Comparison of ENCODE assay signal across 18 cellular contexts in genomic region chr7:99740573-99741437, GRCh38. TPM values are rescaled to one million over a fixed set of nuclear protein-coding genes. Genes with fewer than 3 reads are reported as not detected.
A peak's percentile ranks its signal among the peaks of the same experiment; 100 is the strongest.
DNase-seq lines count a peak whose midpoint lies in the region; ATAC-seq and TF ChIP-seq lines count a peak whose summit lies in the region.
"Had no signal": no experiment of that assay in that cellular context is flagged by ENCODE, and none has a peak within 500 bp of the region (broad histone marks: within the 10 kb centered on the region; RNA-seq: fewer than 3 reads in every experiment).

No MANE protein-coding gene starts in this region.

- peaks cover 15% of the 10 kb centered on the region for H3K36me3 Mint-ChIP-seq in activated T-cell treated with anti-CD3 and anti-CD28 coated beads, Interleukin-2, amount 50 U/mL, for 24 hours (ENCODE audit: low read depth)

- in situ Hi-C loops in gastrocnemius medialis (cut with MboI; ENCODE audit: low sequenced_read_pairs in 4 of 4): no loop called here

- H3K4ac ChIP-seq in trophoblast cell (ENCODE audit: low read depth, low read length): no peak overlapping the region

- no peaks in the 10 kb centered on the region for H3K79me1 ChIP-seq in trophoblast cell (ENCODE audit: low read length)

- no peak overlapping the region for H2BK12ac ChIP-seq in trophoblast cell (ENCODE audit: low read length)

- H3K4me1 ChIP-seq in gastrocnemius medialis: peaks cover 24 to 30% of the 10 kb centered on the region in 2 donors
- peaks cover under 1 to 3% of the 10 kb centered on the region in 2 experiments for H3K4me1 ChIP-seq in trophoblast cell (ENCODE audit: control insufficient read depth in 1 of 2, insufficient read depth in 2 of 2, low read length in 2 of 2)
- H3K4me1 ChIP-seq: A549 had no signal

- H3K27me3 ChIP-seq in gastrocnemius medialis (no peaks in the 10 kb centered on the region), trophoblast cell (ENCODE audit: insufficient read depth, low read length) (no peaks in the 10 kb centered on the region)

- ATAC-seq in gastrocnemius medialis (peak; percentile 97 to 98), GM21360 (IDR thresholded peaks at IDR 0.05; ENCODE audit: unreplicated experiment) (no peak), HG02852 (IDR thresholded peaks at IDR 0.05; ENCODE audit: unreplicated experiment) (no peak)
- ATAC-seq: A549, PC-3, T-cell had no signal

- H3K27ac ChIP-seq in gastrocnemius medialis (peak overlapping the region; percentile 78 to 84 (median 80)), trophoblast cell (ENCODE audit: low read depth, low read length) (no peak overlapping the region)
- H3K27ac ChIP-seq: A549 had no signal

- H3K4me3 ChIP-seq in gastrocnemius medialis: no peak overlapping the region
- no peak overlapping the region for H3K4me3 ChIP-seq in trophoblast cell (ENCODE audit: low read depth, low read length)
- H3K4me3 ChIP-seq: A549 had no signal

- H2BK120ac ChIP-seq in trophoblast cell (ENCODE audit: insufficient read depth, low read length, poor library complexity): no peak overlapping the region

- no peak for DNase-seq in activated T-cell treated with anti-CD3 and anti-CD28 coated beads, Interleukin-2, amount 50 U/mL, for 24 hours
- no peak for DNase-seq in activated T-cell treated with anti-CD3 and anti-CD28 coated beads, Interleukin-2, amount 50 U/mL, for 1 hour
- peak; percentile 49 for DNase-seq in OCI-M1 (lab: John Stamatoyannopoulos, UW)
- peak; percentile 21 for DNase-seq in fibroblast of peridontal ligament (ENCODE audit: extremely low read depth)
- peak; percentile 67 to 79 for DNase-seq in gastrocnemius medialis
- no peak for DNase-seq in trophoblast cell
- DNase-seq: activated CD4-positive, alpha-beta T cell treated with anti-CD3 and anti-CD28 coated beads, Interleukin-2, amount 10 ng/mL, durations not matched to agents 24 days and 14 days; activated naive CD4-positive, alpha-beta T cell; DMS153; foreskin melanocyte; NCI-H345; PC-3; T-cell had no signal

- H3K9me3 Mint-ChIP-seq in activated T-cell treated with anti-CD3 and anti-CD28 coated beads, Interleukin-2, amount 50 U/mL, for 24 hours: peaks cover 11% of the 10 kb centered on the region
- H3K9me3 Mint-ChIP-seq: T-cell had no signal

- H2AFZ ChIP-seq in trophoblast cell (ENCODE audit: insufficient read depth, low read length, poor library complexity): no peak overlapping the region

- no peaks in the 10 kb centered on the region for H3K36me3 ChIP-seq in gastrocnemius medialis
- H3K36me3 ChIP-seq in trophoblast cell (ENCODE audit: control insufficient read depth in 1 of 2, insufficient read depth in 2 of 2, low read length in 2 of 2): peaks cover 0 to 2% of the 10 kb centered on the region in 2 experiments

- H4K12ac ChIP-seq in trophoblast cell (ENCODE audit: low read depth, low read length): no peak overlapping the region

- peaks cover 19% of the 10 kb centered on the region for H3K4me1 Mint-ChIP-seq in activated T-cell treated with anti-CD3 and anti-CD28 coated beads, Interleukin-2, amount 50 U/mL, for 24 hours (ENCODE audit: low read depth)

- H3K27ac Mint-ChIP-seq in activated T-cell treated with anti-CD3 and anti-CD28 coated beads, Interleukin-2, amount 50 U/mL, for 24 hours: peak overlapping the region; percentile 77
- H3K27ac Mint-ChIP-seq: T-cell had no signal

- H2AK5ac ChIP-seq in trophoblast cell (ENCODE audit: low read length): no peak overlapping the region

- intact Hi-C loops in gastrocnemius medialis (cut with DNase I; ENCODE audit: low total_unique reads): loop anchor here (1.0 to 2.0 kb wide), 2 partner anchors 22 to 48 kb away; no protein-coding TSS in a partner anchor

- TF ChIP-seq POLR2A in gastrocnemius medialis (IDR thresholded peaks at IDR 0.05): no peak

- no peak overlapping the region for H3K4me3 Mint-ChIP-seq in activated T-cell treated with anti-CD3 and anti-CD28 coated beads, Interleukin-2, amount 50 U/mL, for 24 hours
- H3K4me3 Mint-ChIP-seq: activated CD4-positive, alpha-beta T cell treated with anti-CD3 and anti-CD28 coated beads, Interleukin-2, amount 10 ng/mL, durations not matched to agents 24 days and 14 days; T-cell had no signal

- H4K8ac ChIP-seq in trophoblast cell (ENCODE audit: low read depth, low read length): no peak overlapping the region

- H3K9ac ChIP-seq in trophoblast cell (ENCODE audit: low read length): no peak overlapping the region

- no peaks in the 10 kb centered on the region for H3K79me2 ChIP-seq in trophoblast cell (ENCODE audit: control insufficient read depth, insufficient read depth, low read length, poor library complexity)

- no peak overlapping the region for H3K18ac ChIP-seq in trophoblast cell (ENCODE audit: low read length)

- TF ChIP-seq CTCF in gastrocnemius medialis (IDR thresholded peaks at IDR 0.05 in 4 of 5, conservative IDR thresholded peaks at IDR 0.05 in 1 of 5): no peak

- H3K14ac ChIP-seq in trophoblast cell (ENCODE audit: low read length): no peak overlapping the region

- H3K23ac ChIP-seq in trophoblast cell (ENCODE audit: low read length): no peak overlapping the region

- no peak overlapping the region for H2BK5ac ChIP-seq in trophoblast cell (ENCODE audit: low read depth, low read length, poor library complexity)

- no peak overlapping the region for H3K4me2 ChIP-seq in trophoblast cell (ENCODE audit: low read length)
- H3K4me2 ChIP-seq: A549 had no signal

- WGBS in trophoblast cell (ENCODE audit: extremely low coverage, insufficient coverage, insufficient read length): no CpG with 5 or more reads among the region's 5 CpGs

- H3K27me3 Mint-ChIP-seq in activated T-cell treated with anti-CD3 and anti-CD28 coated beads, Interleukin-2, amount 50 U/mL, for 24 hours: peaks cover 13% of the 10 kb centered on the region
- H3K27me3 Mint-ChIP-seq: activated CD4-positive, alpha-beta T cell treated with anti-CD3 and anti-CD28 coated beads, Interleukin-2, amount 10 ng/mL, durations not matched to agents 24 days and 14 days had no signal

- no peak overlapping the region for H4K91ac ChIP-seq in trophoblast cell (ENCODE audit: low read depth, low read length)

- H3K9me3 ChIP-seq in gastrocnemius medialis (no peaks in the 10 kb centered on the region), trophoblast cell (ENCODE audit: insufficient read depth, low read depth, low read length) (no peaks in the 10 kb centered on the region)
- H3K9me3 ChIP-seq: A549 had no signal

RNA-seq across cellular contexts. Expression of gene CYP3A7, which starts 5.8 kb away (rescaled TPM):
- 1 to 10 TPM in 1 of 4 donors, under 1 TPM in 1, not detected in 2; 0.26 to 1.7 TPM for total RNA-seq in gastrocnemius medialis
- polyA plus RNA-seq in trophoblast cell (2013): 0.72 and 0.81 TPM in 2 replicates
- total RNA-seq: activated CD4-positive, alpha-beta T cell treated with anti-CD3 and anti-CD28 coated beads, Interleukin-2, amount 10 ng/mL, durations not matched to agents 24 days and 14 days; kidney epithelial cell; PC-3; T-cell had no signal

RNA-seq across cellular contexts. Expression of gene CYP3A4, which starts 43.2 kb away (rescaled TPM):
- total RNA-seq in gastrocnemius medialis: 100 to 1,000 TPM in 1 of 4 donors, 1 to 10 TPM in 1, under 1 TPM in 1, not detected in 1; 0.71 to 107 (median 2.2) TPM
- polyA plus RNA-seq in trophoblast cell (2013): 0.01 and 0.03 TPM in 2 replicates
- total RNA-seq: activated CD4-positive, alpha-beta T cell treated with anti-CD3 and anti-CD28 coated beads, Interleukin-2, amount 10 ng/mL, durations not matched to agents 24 days and 14 days; kidney epithelial cell; PC-3; urinary bladder had no signal

Comparison
In these comparisons a context has a peak if more than half of its experiments do, and no peak if none do; other contexts are left out.
1. DNase-seq: peak in OCI-M1 (single experiment), fibroblast of peridontal ligament (single experiment) and gastrocnemius medialis (2 of 2); none in activated T-cell treated with anti-CD3 and anti-CD28 coated beads, Interleukin-2, amount 50 U/mL, for 24 hours (single experiment), activated T-cell treated with anti-CD3 and anti-CD28 coated beads, Interleukin-2, amount 50 U/mL, for 1 hour (single experiment) and trophoblast cell (0 of 2).
2. ATAC-seq: peak in gastrocnemius medialis (2 of 2); none in GM21360 (single experiment) and HG02852 (single experiment).